In the genomic region with DNA sequence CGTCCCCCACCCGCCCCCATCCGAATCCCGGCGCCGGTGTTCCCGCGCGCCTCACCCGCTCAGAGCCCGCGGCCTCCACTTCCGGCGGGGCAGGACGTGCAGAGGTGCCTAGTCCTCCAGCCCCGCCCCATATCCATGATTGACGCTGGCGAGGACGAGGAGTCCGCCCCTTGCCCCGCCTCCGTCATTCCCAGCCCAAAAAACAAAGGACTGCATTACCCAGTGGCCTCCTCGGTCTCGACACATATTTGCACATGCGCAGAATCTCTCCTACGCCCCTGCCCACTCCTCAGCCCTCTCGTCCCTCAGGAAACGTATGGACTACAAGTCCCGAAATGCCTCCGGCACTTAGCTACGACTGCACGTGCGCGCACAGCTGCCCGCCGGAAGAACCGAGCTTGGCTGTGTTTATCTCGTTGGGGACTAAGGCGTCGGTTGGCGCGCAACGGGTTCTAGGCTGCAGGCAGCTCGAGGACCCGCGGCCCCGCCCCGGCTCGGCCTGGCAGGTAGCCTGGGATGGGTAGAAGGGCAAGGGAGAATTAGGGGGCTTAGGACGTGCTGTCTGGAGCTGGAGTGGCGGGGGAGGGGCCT, we compare ENCODE assay signal across 8 cellular contexts. TPM values are rescaled to one million over a fixed set of nuclear protein-coding genes. Genes with fewer than 3 reads are reported as not detected.
DNase-seq lines count a peak whose midpoint lies in the region; ATAC-seq, FAIRE-seq and TF ChIP-seq lines count a peak whose summit lies in the region.

A gene with protein sequence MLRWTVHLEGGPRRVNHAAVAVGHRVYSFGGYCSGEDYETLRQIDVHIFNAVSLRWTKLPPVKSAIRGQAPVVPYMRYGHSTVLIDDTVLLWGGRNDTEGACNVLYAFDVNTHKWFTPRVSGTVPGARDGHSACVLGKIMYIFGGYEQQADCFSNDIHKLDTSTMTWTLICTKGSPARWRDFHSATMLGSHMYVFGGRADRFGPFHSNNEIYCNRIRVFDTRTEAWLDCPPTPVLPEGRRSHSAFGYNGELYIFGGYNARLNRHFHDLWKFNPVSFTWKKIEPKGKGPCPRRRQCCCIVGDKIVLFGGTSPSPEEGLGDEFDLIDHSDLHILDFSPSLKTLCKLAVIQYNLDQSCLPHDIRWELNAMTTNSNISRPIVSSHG (plus strand): TSS at position 407 of the 591 bp plus-strand sequence. CDS start 2,944 bp downstream, outside the sequence.
A gene (minus strand): TSS at position 104 of the 591 bp plus-strand sequence. CDS start 133 bp downstream, outside the sequence.

- H3K27me3 ChIP-seq in OCI-LY3 (ENCODE audit: low read depth, low read length): no peaks in the 10 kb centered on the region

- H2AFZ ChIP-seq in OCI-LY3 (ENCODE audit: low read depth, low read length): peak within 1 kb of the TSS; percentile 75

- H3K9me3 ChIP-seq in OCI-LY3 (ENCODE audit: insufficient read depth, low read length) (no peaks in the 10 kb centered on the region), mesodermal cell (ENCODE audit: control insufficient read depth, low read length) (no peaks in the 10 kb centered on the region)

- H3K36me3 ChIP-seq in OCI-LY3 (replicated peaks; ENCODE audit: low read depth, low read length) (peaks cover 43% of the 10 kb centered on the region), mesodermal cell (ENCODE audit: control insufficient read depth, insufficient read depth, low read length) (peaks cover 71% of the 10 kb centered on the region)

- peaks cover 31% of the 10 kb centered on the region for H3K79me2 ChIP-seq in OCI-LY3 (ENCODE audit: low read length)

- H3K27ac ChIP-seq in OCI-LY3 (ENCODE audit: low read length) (peak within 1 kb of the TSS; percentile 28), mesodermal cell (ENCODE audit: low read depth, low read length, severe bottlenecking) (peak within 1 kb of the TSS; percentile 80)

- TF ChIP-seq CTCF in OCI-LY3 (IDR thresholded peaks at IDR 0.05; ENCODE audit: low read depth, low read length): no peak

- H4K20me1 ChIP-seq in OCI-LY3 (ENCODE audit: insufficient read depth, low read length): no peaks in the 10 kb centered on the region

- ATAC-seq in GM21515 (IDR thresholded peaks at IDR 0.05; ENCODE audit: unreplicated experiment): peak; percentile 88

- H3K4me3 ChIP-seq in OCI-LY3 (ENCODE audit: low read length): peak within 1 kb of the TSS; percentile 90
- peak within 1 kb of the TSS; percentile 85 for H3K4me3 ChIP-seq in mesodermal cell (ENCODE audit: extremely low read depth, insufficient read depth, low read length, poor library complexity, severe bottlenecking)

- peak within 1 kb of the TSS; percentile 97 for H3K4me2 ChIP-seq in OCI-LY3 (ENCODE audit: low read length)

- H3K4me1 ChIP-seq in OCI-LY3 (ENCODE audit: low read length) (peaks cover 16% of the 10 kb centered on the region), mesodermal cell (ENCODE audit: control insufficient read depth, insufficient read depth, low read length, poor library complexity, severe bottlenecking) (peaks cover 16% of the 10 kb centered on the region)

- H3K9ac ChIP-seq in OCI-LY3 (ENCODE audit: low read length): peak within 1 kb of the TSS; percentile 87

- 0% methylated on average over 38 to 49 of the region's 51 CpGs for WGBS in mesodermal cell (ENCODE audit: insufficient coverage in 2 of 2), 2 experiments

- peak; percentile 97 for FAIRE-seq in endometrium (lab: Jason Lieb, UNC)

- DNase-seq in D341Med (ENCODE audit: low spot score) (peak; percentile 97), HuH-7 (ENCODE audit: low spot score) (peak; percentile 94)
- peak; percentile 96 for DNase-seq in activated CD8-positive, alpha-beta memory T cell treated with anti-CD3 and anti-CD28 coated beads, Interleukin-2, amount 50 U/mL, for 48 hours
- peak; percentile 96 to 99 for DNase-seq in stimulated activated CD8-positive, alpha-beta memory T cell treated with anti-CD3 and anti-CD28 coated beads, Interleukin-15, amount 100 ng/mL, for 4 hours (ENCODE audit: low read depth in 2 of 2)

RNA-seq across cellular contexts. Expression of the first gene that starts in this region (rescaled TPM):
- polyA plus RNA-seq in mesodermal cell (2013, experiment 1 of 2): 145 TPM
- 121 TPM for polyA plus RNA-seq in mesodermal cell (2013, experiment 2 of 2)

RNA-seq across cellular contexts. Expression of the second gene that starts in this region (rescaled TPM):
- 89.0 TPM for polyA plus RNA-seq in mesodermal cell (2013, experiment 1 of 2)
- polyA plus RNA-seq in mesodermal cell (2013, experiment 2 of 2): 75.8 TPM

Comparison
In these comparisons a context has a peak if more than half of its experiments do, and no peak if none do; other contexts are left out.
1. Peak in every context shown above with its lines: DNase-seq, ATAC-seq, H3K4me3 ChIP-seq and H3K27ac ChIP-seq.